Comparison of ENCODE assay signal across 25 cellular contexts in genomic region chr4:57172065-57172464, GRCh38.
DNase-seq lines count a peak whose midpoint lies in the region; ATAC-seq, FAIRE-seq and TF ChIP-seq lines count a peak whose summit lies in the region.
"Had no signal": no experiment of that assay in that cellular context is flagged by ENCODE, and none has a peak within 500 bp of the region (broad histone marks: within the 10 kb centered on the region; RNA-seq: fewer than 3 reads in every experiment).

No MANE protein-coding gene starts in this region.

- H3K27me3 Mint-ChIP-seq in nephron progenitor cell (ENCODE audit: low read depth, poor library complexity) (peaks cover 3% of the 10 kb centered on the region), natural killer cell (ENCODE audit: low read depth in 2 of 2) (peaks cover 4 to 21% of the 10 kb centered on the region in 2 donors)
- peaks cover 11% of the 10 kb centered on the region for H3K27me3 Mint-ChIP-seq in stimulated activated naive CD8-positive, alpha-beta T cell treated with anti-CD3 and anti-CD28 coated beads, Interleukin-15, amount 100 ng/mL, for 72 hours

- H3K4me3 Mint-ChIP-seq in nephron progenitor cell (no peak overlapping the region), natural killer cell (no peak overlapping the region)
- no peak overlapping the region for H3K4me3 Mint-ChIP-seq in stimulated activated naive CD8-positive, alpha-beta T cell treated with anti-CD3 and anti-CD28 coated beads, Interleukin-15, amount 100 ng/mL, for 72 hours
- H3K4me3 Mint-ChIP-seq: B cell; CD4-positive, CD25-positive, alpha-beta regulatory T cell; CD8-positive, alpha-beta T cell had no signal

- H4K20me1 ChIP-seq in HepG2 (ENCODE audit: insufficient read depth, low read length) = no peaks in the 10 kb centered on the region
- H4K20me1 ChIP-seq: BLaER1 had no signal

- no TSS peak for BruUV-seq in HepG2 (replicated peaks; lab: Mats Ljungman, UMichigan)

- H3K9me3 ChIP-seq in HepG2 (ENCODE audit: low read length) = no peaks in the 10 kb centered on the region
- no peaks in the 10 kb centered on the region for H3K9me3 ChIP-seq in right lobe of liver
- H3K9me3 ChIP-seq: Caco-2 had no signal

- TF ChIP-seq POLR2A in HepG2 (IDR thresholded peaks at IDR 0.05; ENCODE audit: insufficient read depth in 1 of 2, low read depth in 2 of 2, low read length in 2 of 2) (no peak), right lobe of liver (IDR thresholded peaks at IDR 0.05) (no peak)

- H3K79me2 ChIP-seq in HepG2 (ENCODE audit: insufficient read depth, low read length) = no peaks in the 10 kb centered on the region

- no peak overlapping the region for H2AFZ ChIP-seq in HepG2 (ENCODE audit: low read length)
- H2AFZ ChIP-seq: GM23248 had no signal

- CTCF ChIA-PET in HepG2 (lab: Yijun Ruan, JAX; ENCODE audit: low intra/inter-chr PET ratio, low total read pairs) = no interaction called here

- intact Hi-C loops in HepG2 (cut with micrococcal nuclease; ENCODE audit: unreplicated experiment) (no loop called here), right lobe of liver (cut with DNase I) (no loop called here), natural killer cell (cut with micrococcal nuclease) (no loop called here)

- H3K9me3 Mint-ChIP-seq in nephron progenitor cell (peaks cover 17% of the 10 kb centered on the region), natural killer cell (no peaks in the 10 kb centered on the region)
- H3K9me3 Mint-ChIP-seq in stimulated activated naive CD8-positive, alpha-beta T cell treated with anti-CD3 and anti-CD28 coated beads, Interleukin-15, amount 100 ng/mL, for 72 hours = no peaks in the 10 kb centered on the region
- H3K9me3 Mint-ChIP-seq: CD8-positive, alpha-beta T cell had no signal

- H3K27ac Mint-ChIP-seq in nephron progenitor cell (peak overlapping the region; percentile 75), natural killer cell (no peak overlapping the region)
- H3K27ac Mint-ChIP-seq in stimulated activated naive CD8-positive, alpha-beta T cell treated with anti-CD3 and anti-CD28 coated beads, Interleukin-15, amount 100 ng/mL, for 72 hours = no peak overlapping the region
- H3K27ac Mint-ChIP-seq: B cell; CD4-positive, CD25-positive, alpha-beta regulatory T cell; CD8-positive, alpha-beta T cell had no signal

- H3K4me3 ChIP-seq in HepG2 (replicated peaks in 1 of 3; ENCODE audit: insufficient read depth in 1 of 3, low read depth in 2 of 3, low read length in 3 of 3) (no peak overlapping the region), right lobe of liver (no peak overlapping the region), choroid plexus epithelial cell (ENCODE audit: low read depth, low read length) (no peak overlapping the region)
- H3K4me3 ChIP-seq: BLaER1, GM12878, GM23248 had no signal

- POLR2A ChIA-PET in HepG2 (lab: Yijun Ruan, JAX) = no interaction called here

- no peak for DNase-seq in HepG2 (ENCODE audit: low spot score)
- no peak for DNase-seq in right lobe of liver
- peak; percentile 21 for DNase-seq in choroid plexus epithelial cell (ENCODE audit: low read depth)
- DNase-seq in nephron progenitor cell = no peak
- no peak for DNase-seq in natural killer cell
- DNase-seq in stimulated activated naive CD8-positive, alpha-beta T cell treated with anti-CD3 and anti-CD28 coated beads, Interleukin-15, amount 100 ng/mL, for 72 hours = no peak
- DNase-seq: Caco-2; CD4-positive, CD25-positive, alpha-beta regulatory T cell; CD8-positive, alpha-beta T cell; DMS 273 treated with DMSO at 0.1 percent for 48 hours; DMS79; EL; GDM1; GM23248; H7; HCEC 1CT had no signal

- H3K9ac ChIP-seq in HepG2 (ENCODE audit: insufficient read depth, low read depth, low read length) = no peak overlapping the region
- H3K9ac ChIP-seq: BLaER1, GM23248 had no signal

- H3K36me3 Mint-ChIP-seq in nephron progenitor cell (ENCODE audit: low read depth) (peaks cover 14% of the 10 kb centered on the region), natural killer cell (no peaks in the 10 kb centered on the region)
- H3K36me3 Mint-ChIP-seq: CD4-positive, CD25-positive, alpha-beta regulatory T cell; CD8-positive, alpha-beta T cell had no signal

- no peak overlapping the region for H3K4me2 ChIP-seq in HepG2 (ENCODE audit: low read depth, low read length)
- H3K4me2 ChIP-seq: BLaER1 had no signal

- TF ChIP-seq EP300 in HepG2 (IDR thresholded peaks at IDR 0.05; ENCODE audit: low read depth in 2 of 2, low read length in 2 of 2) = no peak
- TF ChIP-seq EP300 in HepG2 (CRISPR knock-in tag; IDR thresholded peaks at IDR 0.05; ENCODE audit: borderline replicate concordance) = no peak

- no peak for TF ChIP-seq RAD21 in HepG2 (CRISPR knock-in tag; IDR thresholded peaks at IDR 0.05)

- no peaks in the 10 kb centered on the region for H3K36me3 ChIP-seq in HepG2 (replicated peaks in 1 of 2; ENCODE audit: control insufficient read depth in 1 of 2, insufficient read depth in 2 of 2, low read length in 2 of 2)
- no peaks in the 10 kb centered on the region for H3K36me3 ChIP-seq in right lobe of liver
- H3K36me3 ChIP-seq: BLaER1 had no signal

- 19% methylated on average over 3 of the region's 3 CpGs for WGBS in HepG2 (ENCODE audit: low lambda C conversion rate)
- 41% methylated on average over 3 of the region's 3 CpGs for WGBS in right lobe of liver (ENCODE audit: insufficient coverage, low coverage, low lambda C conversion rate, missing lambda C conversion rate)

- H3K4me1 Mint-ChIP-seq in nephron progenitor cell (peaks cover 31% of the 10 kb centered on the region), natural killer cell (no peaks in the 10 kb centered on the region)
- no peaks in the 10 kb centered on the region for H3K4me1 Mint-ChIP-seq in stimulated activated naive CD8-positive, alpha-beta T cell treated with anti-CD3 and anti-CD28 coated beads, Interleukin-15, amount 100 ng/mL, for 72 hours
- H3K4me1 Mint-ChIP-seq: B cell; CD4-positive, CD25-positive, alpha-beta regulatory T cell had no signal

- no peak for TF ChIP-seq CTCF in HepG2 (CRISPR knock-in tag; IDR thresholded peaks at IDR 0.05)
- TF ChIP-seq CTCF in right lobe of liver (IDR thresholded peaks at IDR 0.05) = no peak
- TF ChIP-seq CTCF in choroid plexus epithelial cell (conservative IDR thresholded peaks at IDR 0.05; ENCODE audit: low read depth, low read length) = no peak
- TF ChIP-seq CTCF in nephron progenitor cell (IDR thresholded peaks at IDR 0.05) = no peak
- TF ChIP-seq CTCF in natural killer cell (IDR thresholded peaks at IDR 0.05) = no peak

- peaks cover 0 to under 1% of the 10 kb centered on the region in 2 experiments; a peak in 2 of 5 replicates for H3K27me3 ChIP-seq in HepG2 (ENCODE audit: control insufficient read depth in 1 of 2, insufficient read depth in 2 of 2, low read length in 2 of 2)
- no peaks in the 10 kb centered on the region for H3K27me3 ChIP-seq in right lobe of liver
- H3K27me3 ChIP-seq: BLaER1 had no signal

- H3K4me1 ChIP-seq in HepG2 (ENCODE audit: insufficient read depth, low read length) (no peaks in the 10 kb centered on the region), right lobe of liver (no peaks in the 10 kb centered on the region)
- H3K4me1 ChIP-seq: BLaER1, Caco-2 had no signal

- H3K27ac ChIP-seq in HepG2 (ENCODE audit: extremely low read length, insufficient read depth, low read length) = no peak overlapping the region
- no peak overlapping the region for H3K27ac ChIP-seq in right lobe of liver
- H3K27ac ChIP-seq: 22Rv1, BLaER1, C4-2B, GM23248 had no signal

- FAIRE-seq in HepG2 (lab: Jason Lieb, UNC) = no peak
- FAIRE-seq: A204.1, D721Med, GM12878, GM19239, H1 had no signal

- in situ Hi-C loops in HepG2 (cut with HindIII; ENCODE audit: extremely low pct_ligation_motif_present, low pct_unique_long_range_greater_than_20kb) = no loop called here

- ATAC-seq in HepG2 (no peak), right lobe of liver (no peak), natural killer cell (no peak)
- ATAC-seq in stimulated activated naive CD8-positive, alpha-beta T cell treated with anti-CD3 and anti-CD28 coated beads, Interleukin-15, amount 100 ng/mL, for 72 hours = no peak
- ATAC-seq: CD8-positive, alpha-beta T cell; GM12878 had no signal

TF ChIP-seq in HepG2, 621 proteins besides CTCF, POLR2A, EP300 and RAD21:
- no peak for TF ChIP-seq KDM5A (IDR thresholded peaks at IDR 0.05; ENCODE audit: borderline replicate concordance, low read length)
- peak; percentile 42 for TF ChIP-seq HNRNPK (IDR thresholded peaks at IDR 0.05; ENCODE audit: low read depth, low read length, poor library complexity, severe bottlenecking)
